19 cellular contexts compared by ENCODE assay signal in genomic region chr16:56884929-56885328, GRCh38. TPM values are rescaled to one million over a fixed set of nuclear protein-coding genes. Genes with fewer than 3 reads are reported as not detected.
"Had no signal": no experiment of that assay in that cellular context is flagged by ENCODE, and none has a peak within 500 bp of the region (broad histone marks: within the 10 kb centered on the region; RNA-seq: fewer than 3 reads in every experiment).

No MANE protein-coding gene starts in this region.

RNA-seq across cellular contexts. Expression of gene SLC12A3, which starts 19.9 kb away (rescaled TPM):
- total RNA-seq: myocyte; naive thymus-derived CD8-positive, alpha-beta T cell; natural killer cell treated with Interleukin-12 subunit alpha and Interleukin-12 subunit beta and Interleukin-15 and Interleukin-18, amount 100 ng/mL, for 72 hours; neural crest cell; occipital lobe; osteocyte; progenitor cell of endocrine pancreas; right cardiac atrium; right lobe of liver; sigmoid colon; skeletal muscle tissue; stomach; subcutaneous adipose tissue; temporal lobe; thoracic aorta; thyroid gland; tibial nerve; ureter; vagina had no signal
